ENCODE assay signal across 8 cellular contexts in the genomic region with DNA sequence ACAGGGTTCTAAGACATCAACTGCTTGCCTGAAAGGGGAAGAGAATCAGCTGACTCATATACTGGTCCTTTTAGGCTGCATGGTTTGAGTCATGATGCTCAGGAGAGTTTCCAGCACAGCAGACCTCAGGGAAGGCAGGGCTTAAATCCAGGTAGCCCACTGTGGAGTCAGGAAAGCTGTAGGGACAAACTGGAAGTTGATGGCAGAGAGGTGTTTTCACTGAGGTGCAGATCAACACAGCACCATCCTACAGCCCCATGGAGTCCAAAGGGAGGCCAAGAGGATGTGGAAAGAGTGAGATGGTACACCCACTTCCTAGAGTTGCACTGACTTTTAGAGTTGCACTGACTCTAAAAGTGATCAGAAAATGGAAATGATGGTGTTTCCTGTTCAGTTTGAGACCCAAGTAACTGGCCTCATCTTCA.
DNase-seq lines count a peak whose midpoint lies in the region; ATAC-seq and FAIRE-seq lines count a peak whose summit lies in the region.
"Had no signal": no experiment of that assay in that cellular context is flagged by ENCODE, and none has a peak within 500 bp of the region (broad histone marks: within the 10 kb centered on the region; RNA-seq: fewer than 3 reads in every experiment).

No MANE protein-coding gene starts in this region.

- H3K27me3 Mint-ChIP-seq in activated T-helper 2 cell treated with anti-CD3 and anti-CD28 coated beads, Interferon-gamma antibody, Interleukin-2, Interleukin-4, amounts not matched to agents 10 μg/mL and 5 μg/mL and 100 μg/mL, durations not matched to agents 14 hours and 24 hours and 36 hours (ENCODE audit: low read depth), result no peaks in the 10 kb centered on the region

- DNase-seq in activated T-helper 2 cell treated with anti-CD3 and anti-CD28 coated beads, Interferon-gamma antibody, Interleukin-2, Interleukin-4, amounts not matched to agents 10 μg/mL and 5 μg/mL and 100 μg/mL, durations not matched to agents 14 hours and 24 hours and 36 hours (ENCODE audit: low spot score), result peak; percentile 8
- peak; percentile 4 to 6 for DNase-seq in stimulated activated CD8-positive, alpha-beta memory T cell treated with anti-CD3 and anti-CD28 coated beads, Interleukin-15, amount 100 ng/mL, for 48 hours (ENCODE audit: low read depth in 2 of 2)
- no peak for DNase-seq in HTR-8/SVneo (ENCODE audit: insufficient read length, low spot score)
- no peak for DNase-seq in RKO (ENCODE audit: low spot score)
- no peak for DNase-seq in left colon

- H3K4me3 Mint-ChIP-seq in activated T-helper 2 cell treated with anti-CD3 and anti-CD28 coated beads, Interferon-gamma antibody, Interleukin-2, Interleukin-4, amounts not matched to agents 10 μg/mL and 5 μg/mL and 100 μg/mL, durations not matched to agents 14 hours and 24 hours and 36 hours (ENCODE audit: low read depth), result no peak overlapping the region

- H3K27ac Mint-ChIP-seq in activated T-helper 2 cell treated with anti-CD3 and anti-CD28 coated beads, Interferon-gamma antibody, Interleukin-2, Interleukin-4, amounts not matched to agents 10 μg/mL and 5 μg/mL and 100 μg/mL, durations not matched to agents 14 hours and 24 hours and 36 hours, result peak overlapping the region; percentile 96

- H3K9me3 Mint-ChIP-seq in activated T-helper 2 cell treated with anti-CD3 and anti-CD28 coated beads, Interferon-gamma antibody, Interleukin-2, Interleukin-4, amounts not matched to agents 10 μg/mL and 5 μg/mL and 100 μg/mL, durations not matched to agents 14 hours and 24 hours and 36 hours, result peaks cover 10% of the 10 kb centered on the region

- H3K4me1 Mint-ChIP-seq in activated T-helper 2 cell treated with anti-CD3 and anti-CD28 coated beads, Interferon-gamma antibody, Interleukin-2, Interleukin-4, amounts not matched to agents 10 μg/mL and 5 μg/mL and 100 μg/mL, durations not matched to agents 14 hours and 24 hours and 36 hours (ENCODE audit: low read depth), result peaks cover 45% of the 10 kb centered on the region

- H3K36me3 Mint-ChIP-seq in activated T-helper 2 cell treated with anti-CD3 and anti-CD28 coated beads, Interferon-gamma antibody, Interleukin-2, Interleukin-4, amounts not matched to agents 10 μg/mL and 5 μg/mL and 100 μg/mL, durations not matched to agents 14 hours and 24 hours and 36 hours (ENCODE audit: low read depth), result peaks cover 6% of the 10 kb centered on the region

- intact Hi-C loops in activated T-helper 2 cell treated with anti-CD3 and anti-CD28 coated beads, Interferon-gamma antibody, Interleukin-2, Interleukin-4, amounts not matched to agents 10 μg/mL and 5 μg/mL and 100 μg/mL, durations not matched to agents 14 hours and 24 hours and 36 hours (cut with micrococcal nuclease), result loop anchor here (1.0 to 5.0 kb wide), 8 partner anchors 33 to 555 kb away; a partner anchor contains a TSS
- intact Hi-C loops in left colon (cut with DNase I, micrococcal nuclease), result no loop called here

- no peak for FAIRE-seq in HTR-8/SVneo (lab: Jason Lieb, UNC)
- FAIRE-seq: endometrium had no signal

- peak; percentile 62 for ATAC-seq in GM19395 (IDR thresholded peaks at IDR 0.05; ENCODE audit: unreplicated experiment)
- ATAC-seq in HG03066 (IDR thresholded peaks at IDR 0.05; ENCODE audit: low read depth, unreplicated experiment), result peak; percentile 57
- ATAC-seq in left colon, result no peak

Comparison
In these comparisons a context has a peak if more than half of its experiments do, and no peak if none do; other contexts are left out.
1. DNase-seq: peak in activated T-helper 2 cell treated with anti-CD3 and anti-CD28 coated beads, Interferon-gamma antibody, Interleukin-2, Interleukin-4, amounts not matched to agents 10 μg/mL and 5 μg/mL and 100 μg/mL, durations not matched to agents 14 hours and 24 hours and 36 hours (single experiment) and stimulated activated CD8-positive, alpha-beta memory T cell treated with anti-CD3 and anti-CD28 coated beads, Interleukin-15, amount 100 ng/mL, for 48 hours (2 of 2); none in HTR-8/SVneo (single experiment), RKO (single experiment) and left colon (0 of 2).